13 cellular contexts compared by ENCODE assay signal in the genomic region with DNA sequence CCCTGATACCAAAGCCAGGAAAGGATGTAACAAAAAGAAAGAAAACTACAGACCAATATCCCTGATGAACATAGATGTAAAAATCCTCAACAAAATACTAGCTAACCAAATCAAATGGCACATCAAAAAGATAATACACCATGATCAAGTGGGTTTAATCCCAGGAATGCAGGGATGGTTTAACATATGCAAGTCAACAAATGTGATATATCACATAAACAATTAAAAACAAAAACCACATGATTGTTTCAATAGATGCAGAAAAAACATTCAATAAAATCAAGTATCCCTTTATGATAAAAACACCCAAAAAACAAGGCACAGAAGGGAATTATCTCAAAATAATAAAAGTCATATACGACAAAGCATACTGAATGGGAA.
"Had no signal": no experiment of that assay in that cellular context is flagged by ENCODE, and none has a peak within 500 bp of the region (broad histone marks: within the 10 kb centered on the region; RNA-seq: fewer than 3 reads in every experiment).

No MANE protein-coding gene starts in this region.

- H3K27me3 ChIP-seq: Peyer's patch, SJCRH30 had no signal

- H3K4me3 Mint-ChIP-seq: IgD-negative memory B cell had no signal

- H3K27me3 Mint-ChIP-seq: IgD-negative memory B cell had no signal

- H3K9me3 ChIP-seq: Peyer's patch, SJCRH30 had no signal

- H3K27ac ChIP-seq: HL-60, PC-9, Peyer's patch, SJCRH30 had no signal

- DNase-seq: Karpas-422; MM.1S; NCI-H446 treated with DMSO at 0.1 percent for 48 hours; NCI-H526; NCI-H82; NK-92 treated with Interleukin-12 subunit alpha and Interleukin-12 subunit beta, amount 100 ng/mL, for 24 hours; OCI-M1; Peyer's patch had no signal

- FAIRE-seq: HTR-8/SVneo had no signal

- H3K4me2 ChIP-seq: PC-9 had no signal

- H2AFZ ChIP-seq: PC-9 had no signal

- H3K36me3 ChIP-seq: Peyer's patch, SJCRH30 had no signal

- H3K4me3 ChIP-seq: PC-9, Peyer's patch, SJCRH30 had no signal
